ENCODE assay signal across 25 cellular contexts in the genomic region with DNA sequence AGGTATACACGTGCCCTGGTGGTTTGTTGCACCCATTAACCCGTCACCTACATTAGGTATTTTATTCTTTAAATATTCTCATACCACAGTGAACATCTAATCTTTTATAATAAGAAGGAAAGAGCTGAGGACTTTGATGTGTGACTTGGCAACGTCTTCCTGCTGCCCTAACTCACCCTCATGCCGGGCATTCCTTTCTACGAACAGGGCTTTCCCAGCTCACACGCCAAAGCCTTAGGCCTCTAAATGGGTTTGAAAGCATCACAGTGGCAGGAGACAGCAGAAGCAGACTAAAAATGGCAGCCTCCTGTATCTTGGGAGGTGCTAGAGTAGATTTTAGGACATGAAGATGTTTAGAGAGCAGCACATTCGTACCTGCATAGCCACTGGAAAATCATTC. TPM values are rescaled to one million over a fixed set of nuclear protein-coding genes. Genes with fewer than 3 reads are reported as not detected.
A peak's percentile ranks its signal among the peaks of the same experiment; 100 is the strongest.
DNase-seq lines count a peak whose midpoint lies in the region; ATAC-seq and TF ChIP-seq lines count a peak whose summit lies in the region.
"Had no signal": no experiment of that assay in that cellular context is flagged by ENCODE, and none has a peak within 500 bp of the region (broad histone marks: within the 10 kb centered on the region; RNA-seq: fewer than 3 reads in every experiment).

No MANE protein-coding gene starts in this region.

- ATAC-seq in GM23338 = no peak
- peak; percentile 88 for ATAC-seq in left ventricle myocardium superior
- no peak for ATAC-seq in body of pancreas
- no peak for ATAC-seq in GM18505 (IDR thresholded peaks at IDR 0.05; ENCODE audit: unreplicated experiment)
- ATAC-seq: HCT116, HepG2, PC-3 had no signal

- H3K27me3 Mint-ChIP-seq in GM23338 (ENCODE audit: insufficient read depth, low read depth, poor library complexity) = peaks cover 3% of the 10 kb centered on the region
- no peaks in the 10 kb centered on the region for H3K27me3 Mint-ChIP-seq in chondrocyte (ENCODE audit: low read depth)
- H3K27me3 Mint-ChIP-seq: stimulated activated naive CD8-positive, alpha-beta T cell treated with anti-CD3 and anti-CD28 coated beads, Interleukin-15, Interleukin-2, amounts not matched to agents 100 ng/mL and 50 ng/mL, for 24 hours had no signal

- 0 out of 2 replicates have a peak, but pooled peaks cover 5% of the 10 kb centered on the region for H3F3A ChIP-seq in GM23338 (replicated peaks; ENCODE audit: low read depth)

- H3K9me2 ChIP-seq in GM23338 (ENCODE audit: insufficient read depth) = no peaks in the 10 kb centered on the region

- TF ChIP-seq CTCF in GM23338 (conservative IDR thresholded peaks at IDR 0.05; ENCODE audit: low read depth in 2 of 2) (no peak), chondrocyte (IDR thresholded peaks at IDR 0.05) (no peak), body of pancreas (IDR thresholded peaks at IDR 0.05) (no peak)

- H3K79me2 ChIP-seq in GM23338 (replicated peaks; ENCODE audit: insufficient read depth) = no peaks in the 10 kb centered on the region

- H3K27ac Mint-ChIP-seq in GM23338 = 0 out of 2 replicates have a peak overlapping the region, but pooled peaks have one; percentile 36
- peak overlapping the region; percentile 49 for H3K27ac Mint-ChIP-seq in chondrocyte (ENCODE audit: unreplicated experiment)
- H3K27ac Mint-ChIP-seq: activated CD4-positive, alpha-beta memory T cell treated with anti-CD3 and anti-CD28 coated beads, Interleukin-2, amount 10 ng/mL, durations not matched to agents 7 days and 5 days; activated T-helper 1 cell treated with anti-CD3 and anti-CD28 coated beads, Interleukin-12 subunit alpha, Interleukin-12 subunit beta, Interleukin-2, Interleukin-4 antibody, amounts not matched to agents 30 ng/mL and 10 ng/mL and 1 ng/mL, durations not matched to agents 14 hours and 24 hours and 36 hours; nephron; stimulated activated naive CD8-positive, alpha-beta T cell treated with anti-CD3 and anti-CD28 coated beads, Interleukin-15, Interleukin-2, amounts not matched to agents 100 ng/mL and 50 ng/mL, for 24 hours had no signal

- H3K36me3 ChIP-seq in GM23338 (ENCODE audit: insufficient read depth) (no peaks in the 10 kb centered on the region), skeletal muscle tissue (ENCODE audit: control insufficient read depth in 3 of 3, insufficient read depth in 3 of 3, low read length in 3 of 3) (peaks cover 21 to 50% (median 33%) of the 10 kb centered on the region in 3 donors), body of pancreas (replicated peaks in 1 of 2; ENCODE audit: insufficient read depth in 1 of 2, low read depth in 2 of 2) (no peaks in the 10 kb centered on the region)

- H3K4me1 Mint-ChIP-seq in GM23338 = no peaks in the 10 kb centered on the region
- peaks cover 9% of the 10 kb centered on the region for H3K4me1 Mint-ChIP-seq in chondrocyte (ENCODE audit: low read depth)
- H3K4me1 Mint-ChIP-seq: activated CD4-positive, alpha-beta memory T cell treated with anti-CD3 and anti-CD28 coated beads, Interleukin-2, amount 10 ng/mL, durations not matched to agents 7 days and 5 days; nephron had no signal

- no peaks in the 10 kb centered on the region for H4K20me1 ChIP-seq in GM23338 (replicated peaks; ENCODE audit: insufficient read depth)

- 82 to 84% methylated on average over 7 of the region's 7 CpGs for WGBS in body of pancreas, 2 donors

- no peak overlapping the region for H3K4me3 Mint-ChIP-seq in GM23338
- H3K4me3 Mint-ChIP-seq in chondrocyte (ENCODE audit: unreplicated experiment) = no peak overlapping the region
- H3K4me3 Mint-ChIP-seq: activated CD4-positive, alpha-beta memory T cell treated with anti-CD3 and anti-CD28 coated beads, Interleukin-2, amount 10 ng/mL, durations not matched to agents 7 days and 5 days; activated T-helper 1 cell treated with anti-CD3 and anti-CD28 coated beads, Interleukin-12 subunit alpha, Interleukin-12 subunit beta, Interleukin-2, Interleukin-4 antibody, amounts not matched to agents 30 ng/mL and 10 ng/mL and 1 ng/mL, durations not matched to agents 14 hours and 24 hours and 36 hours; nephron; stimulated activated naive CD8-positive, alpha-beta T cell treated with anti-CD3 and anti-CD28 coated beads, Interleukin-15, Interleukin-2, amounts not matched to agents 100 ng/mL and 50 ng/mL, for 24 hours had no signal

- H3K4me1 ChIP-seq in GM23338 (ENCODE audit: insufficient read depth) = no peaks in the 10 kb centered on the region
- peaks cover 24 to 50% (median 25%) of the 10 kb centered on the region in 3 donors for H3K4me1 ChIP-seq in skeletal muscle tissue (ENCODE audit: control insufficient read depth in 3 of 3, insufficient read depth in 3 of 3, low read length in 3 of 3)
- no peaks in the 10 kb centered on the region for H3K4me1 ChIP-seq in body of pancreas
- H3K4me1 ChIP-seq: thyroid gland had no signal

- H3K4me3 ChIP-seq in GM23338 = no peak overlapping the region
- no peak overlapping the region for H3K4me3 ChIP-seq in skeletal muscle tissue (ENCODE audit: low read length in 3 of 3)
- H3K4me3 ChIP-seq in body of pancreas = no peak overlapping the region
- H3K4me3 ChIP-seq: thyroid gland had no signal

- H3K27me3 ChIP-seq in GM23338 (ENCODE audit: insufficient read depth) (no peaks in the 10 kb centered on the region), skeletal muscle tissue (ENCODE audit: control insufficient read depth in 3 of 3, insufficient read depth in 3 of 3, low read length in 3 of 3) (no peaks in the 10 kb centered on the region), body of pancreas (no peaks in the 10 kb centered on the region)
- H3K27me3 ChIP-seq: thyroid gland had no signal

- H3K9me3 ChIP-seq in skeletal muscle tissue (ENCODE audit: control insufficient read depth in 3 of 3, low read length in 3 of 3) = no peaks in the 10 kb centered on the region
- no peaks in the 10 kb centered on the region for H3K9me3 ChIP-seq in body of pancreas
- H3K9me3 ChIP-seq: thyroid gland had no signal

- H3K27ac ChIP-seq in GM23338 (ENCODE audit: low read depth) (no peak overlapping the region), skeletal muscle tissue (ENCODE audit: low read depth, low read length) (peak overlapping the region; percentile 1), body of pancreas (no peak overlapping the region)
- H3K27ac ChIP-seq: thyroid gland had no signal

- in situ Hi-C loops in KBM-7 (cut with MboI; ENCODE audit: low pct_unique_long_range_greater_than_20kb, low sequenced_read_pairs) = no loop called here

- H3K36me3 Mint-ChIP-seq in GM23338 (ENCODE audit: low read depth) (no peaks in the 10 kb centered on the region; the same call in 2 of the 3 replicates), chondrocyte (ENCODE audit: low read depth) (peaks cover 17% of the 10 kb centered on the region)

- TF ChIP-seq POLR2A in body of pancreas (IDR thresholded peaks at IDR 0.05) (no peak), GM18505 (IDR thresholded peaks at IDR 0.05; ENCODE audit: borderline replicate concordance, extremely low read depth, insufficient read depth, insufficient read length) (no peak)

- DNase-seq in GM23338 (ENCODE audit: low spot score) = no peak
- no peak for DNase-seq in chondrocyte (ENCODE audit: low spot score)
- DNase-seq in left ventricle myocardium superior = no peak
- DNase-seq in body of pancreas = no peak
- no peak for DNase-seq in KBM-7
- DNase-seq: activated CD4-positive, alpha-beta memory T cell treated with anti-CD3 and anti-CD28 coated beads, Interleukin-2, amount 10 ng/mL, durations not matched to agents 7 days and 5 days; activated CD8-positive, alpha-beta memory T cell treated with anti-CD3 and anti-CD28 coated beads, Interleukin-2, amount 50 U/mL, for 4 hours; activated naive CD4-positive, alpha-beta T cell treated with Interleukin-2 at 50 U/mL for 16 hours; DMS153; effector CD4-positive, alpha-beta T cell; Kasumi-1; NCI-H1417 treated with DMSO at 0.1 percent for 48 hours; NCI-H2081 treated with DMSO at 0.1 percent for 48 hours; NCI-H2227 treated with DMSO at 0.1 percent for 48 hours; NCI-H526 treated with DMSO at 0.1 percent for 48 hours; PC-3; stimulated activated CD4-positive, alpha-beta T cell treated with anti-CD3 and anti-CD28 coated beads, Interleukin-2, amount 100 ng/mL, for 24 hours; thyroid gland had no signal

- intact Hi-C loops in left ventricle myocardium superior (cut with micrococcal nuclease) = no loop called here
- intact Hi-C loops in body of pancreas (cut with DNase I) = no loop called here

- no peak overlapping the region for H2AFZ ChIP-seq in GM23338

- H3K9me3 Mint-ChIP-seq in GM23338 (no peaks in the 10 kb centered on the region), chondrocyte (ENCODE audit: low read depth) (no peaks in the 10 kb centered on the region)
- H3K9me3 Mint-ChIP-seq: activated CD4-positive, alpha-beta memory T cell treated with anti-CD3 and anti-CD28 coated beads, Interleukin-2, amount 10 ng/mL, durations not matched to agents 7 days and 5 days; activated T-helper 1 cell treated with anti-CD3 and anti-CD28 coated beads, Interleukin-12 subunit alpha, Interleukin-12 subunit beta, Interleukin-2, Interleukin-4 antibody, amounts not matched to agents 30 ng/mL and 10 ng/mL and 1 ng/mL, durations not matched to agents 14 hours and 24 hours and 36 hours; nephron; stimulated activated naive CD8-positive, alpha-beta T cell treated with anti-CD3 and anti-CD28 coated beads, Interleukin-15, Interleukin-2, amounts not matched to agents 100 ng/mL and 50 ng/mL, for 24 hours had no signal

- peak overlapping the region in 2 of 3 donors; percentile 10 to 26 for H3K9ac ChIP-seq in skeletal muscle tissue (ENCODE audit: low read depth in 1 of 3, low read length in 3 of 3)

- no peak overlapping the region for H3K4me2 ChIP-seq in GM23338

TF ChIP-seq in GM23338, 12 proteins besides CTCF, POLR2A, EP300 and RAD21 (continues in another document):
- TF ChIP-seq ZNF114 (CRISPR knock-in tag; IDR thresholded peaks at IDR 0.05) (no peak), POLR2AphosphoS5 (IDR thresholded peaks at IDR 0.05; ENCODE audit: low read depth) (no peak), STAT1 (IDR thresholded peaks at IDR 0.05; ENCODE audit: unreplicated experiment) (no peak), CREB1 (CRISPR knock-in tag; IDR thresholded peaks at IDR 0.05; ENCODE audit: low read depth) (no peak), EZH2 (IDR thresholded peaks at IDR 0.05; ENCODE audit: low read depth, unreplicated experiment) (no peak)

RNA-seq across cellular contexts. Expression of a gene that starts 52.6 kb away (rescaled TPM):
- total RNA-seq in GM23338 (2014; rRNA removed; shearing (Covaris generic)) = 13.4 and 15.1 TPM in 2 replicates
- 5.4 and 6.6 TPM in 2 replicates for polyA plus RNA-seq in GM23338 (2016; fragmentation: Nextera tagmentation; extraction: Ambion mirVana)
- 22.5 to 28.3 TPM (median 24.2 TPM) in 3 replicates for total RNA-seq in chondrocyte
- total RNA-seq in left ventricle myocardium superior = 9.6 TPM
- 33.4 TPM for total RNA-seq in skeletal muscle tissue
- 1 to 10 TPM in 1 of 2 donors, under 1 TPM in 1; 0.66 to 2.3 TPM for total RNA-seq in body of pancreas
